Comparison of ENCODE assay signal across 1 cellular context in the genomic region with DNA sequence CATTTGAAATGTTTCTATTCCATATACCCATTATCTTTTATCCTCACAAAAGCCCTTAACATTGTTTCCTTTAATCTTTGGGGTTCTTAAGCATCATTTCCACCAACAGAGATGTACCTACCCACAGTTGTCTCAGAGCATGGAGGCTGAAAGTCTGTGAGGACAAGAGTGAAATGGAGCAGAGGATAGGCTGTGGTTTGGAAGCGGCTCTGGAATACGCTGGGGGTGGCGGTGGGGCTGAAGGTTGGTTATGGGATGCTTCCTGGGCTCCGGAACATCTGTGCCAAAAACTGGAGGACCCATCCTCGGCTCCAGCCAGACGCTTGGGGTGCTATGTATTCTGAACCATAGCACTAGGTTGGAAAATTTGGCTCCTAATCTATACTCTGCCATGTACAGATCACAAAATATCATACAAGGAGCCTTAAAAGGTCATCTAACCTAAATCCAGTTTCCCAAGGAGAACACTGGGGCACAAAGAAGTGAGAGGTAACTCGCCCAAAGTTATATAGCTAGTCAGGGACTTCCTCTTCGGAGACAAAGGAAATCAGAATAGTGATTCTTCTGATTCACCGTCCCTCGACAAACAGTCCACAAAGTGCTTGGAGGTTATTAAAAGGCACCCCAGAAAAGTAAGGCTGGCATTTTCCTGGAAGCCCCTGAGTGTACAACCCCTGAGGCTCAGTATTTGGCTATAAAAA.
TF ChIP-seq lines count a peak whose summit lies in the region.

No MANE protein-coding gene starts in this region.

TF ChIP-seq in GM23338, 12 proteins besides CTCF, POLR2A, EP300 and RAD21 (continued from another document):
- TF ChIP-seq, protein P1, sequence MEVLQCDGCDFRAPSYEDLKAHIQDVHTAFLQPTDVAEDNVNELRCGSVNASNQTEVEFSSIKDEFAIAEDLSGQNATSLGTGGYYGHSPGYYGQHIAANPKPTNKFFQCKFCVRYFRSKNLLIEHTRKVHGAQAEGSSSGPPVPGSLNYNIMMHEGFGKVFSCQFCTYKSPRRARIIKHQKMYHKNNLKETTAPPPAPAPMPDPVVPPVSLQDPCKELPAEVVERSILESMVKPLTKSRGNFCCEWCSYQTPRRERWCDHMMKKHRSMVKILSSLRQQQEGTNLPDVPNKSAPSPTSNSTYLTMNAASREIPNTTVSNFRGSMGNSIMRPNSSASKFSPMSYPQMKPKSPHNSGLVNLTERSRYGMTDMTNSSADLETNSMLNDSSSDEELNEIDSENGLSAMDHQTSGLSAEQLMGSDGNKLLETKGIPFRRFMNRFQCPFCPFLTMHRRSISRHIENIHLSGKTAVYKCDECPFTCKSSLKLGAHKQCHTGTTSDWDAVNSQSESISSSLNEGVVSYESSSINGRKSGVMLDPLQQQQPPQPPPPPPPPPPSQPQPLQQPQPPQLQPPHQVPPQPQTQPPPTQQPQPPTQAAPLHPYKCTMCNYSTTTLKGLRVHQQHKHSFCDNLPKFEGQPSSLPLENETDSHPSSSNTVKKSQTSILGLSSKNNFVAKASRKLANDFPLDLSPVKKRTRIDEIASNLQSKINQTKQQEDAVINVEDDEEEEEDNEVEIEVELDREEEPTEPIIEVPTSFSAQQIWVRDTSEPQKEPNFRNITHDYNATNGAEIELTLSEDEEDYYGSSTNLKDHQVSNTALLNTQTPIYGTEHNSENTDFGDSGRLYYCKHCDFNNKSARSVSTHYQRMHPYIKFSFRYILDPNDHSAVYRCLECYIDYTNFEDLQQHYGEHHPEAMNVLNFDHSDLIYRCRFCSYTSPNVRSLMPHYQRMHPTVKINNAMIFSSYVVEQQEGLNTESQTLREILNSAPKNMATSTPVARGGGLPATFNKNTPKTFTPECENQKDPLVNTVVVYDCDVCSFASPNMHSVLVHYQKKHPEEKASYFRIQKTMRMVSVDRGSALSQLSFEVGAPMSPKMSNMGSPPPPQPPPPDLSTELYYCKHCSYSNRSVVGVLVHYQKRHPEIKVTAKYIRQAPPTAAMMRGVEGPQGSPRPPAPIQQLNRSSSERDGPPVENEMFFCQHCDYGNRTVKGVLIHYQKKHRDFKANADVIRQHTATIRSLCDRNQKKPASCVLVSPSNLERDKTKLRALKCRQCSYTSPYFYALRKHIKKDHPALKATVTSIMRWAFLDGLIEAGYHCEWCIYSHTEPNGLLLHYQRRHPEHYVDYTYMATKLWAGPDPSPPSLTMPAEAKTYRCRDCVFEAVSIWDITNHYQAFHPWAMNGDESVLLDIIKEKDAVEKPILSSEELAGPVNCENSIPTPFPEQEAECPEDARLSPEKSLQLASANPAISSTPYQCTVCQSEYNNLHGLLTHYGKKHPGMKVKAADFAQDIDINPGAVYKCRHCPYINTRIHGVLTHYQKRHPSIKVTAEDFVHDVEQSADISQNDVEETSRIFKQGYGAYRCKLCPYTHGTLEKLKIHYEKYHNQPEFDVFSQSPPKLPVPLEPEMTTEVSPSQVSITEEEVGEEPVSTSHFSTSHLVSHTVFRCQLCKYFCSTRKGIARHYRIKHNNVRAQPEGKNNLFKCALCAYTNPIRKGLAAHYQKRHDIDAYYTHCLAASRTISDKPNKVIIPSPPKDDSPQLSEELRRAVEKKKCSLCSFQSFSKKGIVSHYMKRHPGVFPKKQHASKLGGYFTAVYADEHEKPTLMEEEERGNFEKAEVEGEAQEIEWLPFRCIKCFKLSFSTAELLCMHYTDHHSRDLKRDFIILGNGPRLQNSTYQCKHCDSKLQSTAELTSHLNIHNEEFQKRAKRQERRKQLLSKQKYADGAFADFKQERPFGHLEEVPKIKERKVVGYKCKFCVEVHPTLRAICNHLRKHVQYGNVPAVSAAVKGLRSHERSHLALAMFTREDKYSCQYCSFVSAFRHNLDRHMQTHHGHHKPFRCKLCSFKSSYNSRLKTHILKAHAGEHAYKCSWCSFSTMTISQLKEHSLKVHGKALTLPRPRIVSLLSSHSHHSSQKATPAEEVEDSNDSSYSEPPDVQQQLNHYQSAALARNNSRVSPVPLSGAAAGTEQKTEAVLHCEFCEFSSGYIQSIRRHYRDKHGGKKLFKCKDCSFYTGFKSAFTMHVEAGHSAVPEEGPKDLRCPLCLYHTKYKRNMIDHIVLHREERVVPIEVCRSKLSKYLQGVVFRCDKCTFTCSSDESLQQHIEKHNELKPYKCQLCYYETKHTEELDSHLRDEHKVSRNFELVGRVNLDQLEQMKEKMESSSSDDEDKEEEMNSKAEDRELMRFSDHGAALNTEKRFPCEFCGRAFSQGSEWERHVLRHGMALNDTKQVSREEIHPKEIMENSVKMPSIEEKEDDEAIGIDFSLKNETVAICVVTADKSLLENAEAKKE (CRISPR knock-in tag; IDR thresholded peaks at IDR 0.05), result no peak
- TF ChIP-seq JUNB (IDR thresholded peaks at IDR 0.05; ENCODE audit: unreplicated experiment), result no peak
